ENCODE assay signal across 8 cellular contexts in genomic region chrX:110317820-110318663, GRCh38. TPM values are rescaled to one million over a fixed set of nuclear protein-coding genes. Genes with fewer than 3 reads are reported as not detected.
DNase-seq lines count a peak whose midpoint lies in the region; ATAC-seq and TF ChIP-seq lines count a peak whose summit lies in the region.

AMMECR1 (minus strand) TSS chrX:110318085; CDS start chrX:110318071, 14 bp downstream.

- H3K9me3 Mint-ChIP-seq in neural crest cell = no peaks in the 10 kb centered on the region
- H3K9me3 Mint-ChIP-seq in stimulated activated naive CD8-positive, alpha-beta T cell treated with anti-CD3 and anti-CD28 coated beads, Interleukin-15, amount 100 ng/mL, for 72 hours = no peaks in the 10 kb centered on the region

- H3K27me3 Mint-ChIP-seq in neural crest cell (ENCODE audit: low read depth) = peaks cover 43% of the 10 kb centered on the region
- H3K27me3 Mint-ChIP-seq in stimulated activated naive CD8-positive, alpha-beta T cell treated with anti-CD3 and anti-CD28 coated beads, Interleukin-15, amount 100 ng/mL, for 72 hours = no peaks in the 10 kb centered on the region

- H3K4me1 Mint-ChIP-seq in neural crest cell = peaks cover 30% of the 10 kb centered on the region
- H3K4me1 Mint-ChIP-seq in stimulated activated naive CD8-positive, alpha-beta T cell treated with anti-CD3 and anti-CD28 coated beads, Interleukin-15, amount 100 ng/mL, for 72 hours = peaks cover 14% of the 10 kb centered on the region

- H3K27ac ChIP-seq in RWPE1 = peak within 1 kb of the TSS; percentile 85

- no peak for TF ChIP-seq CTCF in RWPE1 (conservative IDR thresholded peaks at IDR 0.05; ENCODE audit: low read depth)
- peak; percentile 7 for TF ChIP-seq CTCF in neural crest cell (conservative IDR thresholded peaks at IDR 0.05)

- H3K27ac Mint-ChIP-seq in neural crest cell (ENCODE audit: unreplicated experiment) = peak within 1 kb of the TSS; percentile 96
- peak within 1 kb of the TSS; percentile 99 for H3K27ac Mint-ChIP-seq in stimulated activated naive CD8-positive, alpha-beta T cell treated with anti-CD3 and anti-CD28 coated beads, Interleukin-15, amount 100 ng/mL, for 72 hours

- ATAC-seq in stimulated activated naive CD8-positive, alpha-beta T cell treated with anti-CD3 and anti-CD28 coated beads, Interleukin-15, amount 100 ng/mL, for 72 hours = peak; percentile 94

- POLR2A ChIA-PET in RWPE1 (lab: Yijun Ruan, JAX; ENCODE audit: low non-redundant PET) = interaction anchor here (0.6 to 0.7 kb wide), 2 partner anchors 89 to 1401 kb away, joined by 3 read pairs; no protein-coding TSS in a partner anchor

- peak within 1 kb of the TSS; percentile 98 for H3K4me3 Mint-ChIP-seq in neural crest cell
- peak within 1 kb of the TSS; percentile 94 to 97 for H3K4me3 Mint-ChIP-seq in stimulated activated naive CD8-positive, alpha-beta T cell treated with anti-CD3 and anti-CD28 coated beads, Interleukin-15, amount 100 ng/mL, for 72 hours

- DNase-seq in EH (ENCODE audit: low read depth) (peak; percentile 83), H4 (ENCODE audit: low spot score) (peak; percentile 72), LoVo (ENCODE audit: low spot score) (peak; percentile 77), RWPE1 (ENCODE audit: low spot score) (peak; percentile 67), fibroblast of the conjunctiva (ENCODE audit: low read depth) (peak; percentile 60), neural crest cell (ENCODE audit: low read depth, low spot score) (peak; percentile 70)
- DNase-seq in activated T-helper 9 cell treated with anti-CD3 and anti-CD28 coated beads, Interleukin-2, amount 50 U/mL, for 16 hours (ENCODE audit: low read depth) = peak; percentile 70
- DNase-seq in stimulated activated naive CD8-positive, alpha-beta T cell treated with anti-CD3 and anti-CD28 coated beads, Interleukin-15, amount 100 ng/mL, for 72 hours = peak; percentile 77 to 82

- CTCF ChIA-PET in RWPE1 (lab: Yijun Ruan, JAX) = interaction anchor here (0.6 to 2.2 kb wide), 2 partner anchors 94 to 97 kb away, joined by 3 to 5 read pairs; no protein-coding TSS in a partner anchor

- H3K36me3 Mint-ChIP-seq in neural crest cell (ENCODE audit: low read depth) = no peaks in the 10 kb centered on the region

RNA-seq across cellular contexts. Expression of gene AMMECR1, which starts in this region (rescaled TPM):
- 20.0 and 24.3 TPM in 2 replicates for total RNA-seq in H4 (2014; rRNA removed; shearing (Covaris generic))
- total RNA-seq in neural crest cell = 20.4 and 22.2 TPM in 2 replicates

Comparison
In these comparisons a context has a peak if more than half of its experiments do, and no peak if none do; other contexts are left out.
1. Peak in every context shown above with its lines: DNase-seq, ATAC-seq and H3K27ac ChIP-seq.